8 cellular contexts compared by ENCODE assay signal in genomic region chr1:220680085-220680687, GRCh38. TPM values are rescaled to one million over a fixed set of nuclear protein-coding genes. Genes with fewer than 3 reads are reported as not detected.
DNase-seq lines count a peak whose midpoint lies in the region; ATAC-seq, FAIRE-seq and TF ChIP-seq lines count a peak whose summit lies in the region.

No MANE protein-coding gene starts in this region.

- TF ChIP-seq RAD21 in A549 (conservative IDR thresholded peaks at IDR 0.05 in 1 of 2, IDR thresholded peaks at IDR 0.05 in 1 of 2), result peak; percentile 70 to 72
- TF ChIP-seq RAD21 in Ishikawa (IDR thresholded peaks at IDR 0.05; ENCODE audit: low read depth), result peak; percentile 71

- H3K27ac ChIP-seq in A549, result no peak overlapping the region
- H3K27ac ChIP-seq in GM23338 (ENCODE audit: low read depth), result no peak overlapping the region

- H3K9me2 ChIP-seq in GM23338 (ENCODE audit: insufficient read depth), result no peaks in the 10 kb centered on the region

- H3K4me1 Mint-ChIP-seq in GM23338 (peaks cover 3% of the 10 kb centered on the region; the same call in 1 of the 3 replicates), nephron (no peaks in the 10 kb centered on the region)

- no peaks in the 10 kb centered on the region for H4K20me1 ChIP-seq in GM23338 (replicated peaks; ENCODE audit: insufficient read depth)

- H3K9me3 ChIP-seq in A549, result no peaks in the 10 kb centered on the region

- no peaks in the 10 kb centered on the region for H3F3A ChIP-seq in GM23338 (replicated peaks; ENCODE audit: low read depth)

- H3K4me2 ChIP-seq in A549 (no peak overlapping the region), GM23338 (no peak overlapping the region)

- no peak overlapping the region for H2AFZ ChIP-seq in GM23338

- TF ChIP-seq EP300 in A549 (IDR thresholded peaks at IDR 0.05) (no peak), Ishikawa (IDR thresholded peaks at IDR 0.05; ENCODE audit: borderline replicate concordance) (no peak)

- no peak for TF ChIP-seq POLR2A in A549 (IDR thresholded peaks at IDR 0.05; ENCODE audit: low read length)
- TF ChIP-seq POLR2A in erythroblast (IDR thresholded peaks at IDR 0.05; ENCODE audit: low read length), result no peak

- H3K36me3 ChIP-seq in GM06990 (ENCODE audit: control insufficient read depth, insufficient read depth, low read length) (no peaks in the 10 kb centered on the region), GM23338 (ENCODE audit: insufficient read depth) (no peaks in the 10 kb centered on the region)

- in situ Hi-C loops in SK-MEL-5 (cut with HindIII; ENCODE audit: low pct_unique_long_range_greater_than_20kb, low sequenced_read_pairs), result no loop called here

- no peak overlapping the region for H3K27ac Mint-ChIP-seq in GM23338
- no peak overlapping the region for H3K27ac Mint-ChIP-seq in nephron

- CTCF ChIA-PET in A549 (lab: Yijun Ruan, JAX), result interaction anchor here (0.6 to 2.8 kb wide), 11 partner anchors 11 to 123 kb away, joined by 3 to 23 read pairs (median 3); no protein-coding TSS in a partner anchor

- H3K4me3 ChIP-seq in A549, result no peak overlapping the region
- no peak overlapping the region for H3K4me3 ChIP-seq in GM06990 (replicated peaks; ENCODE audit: low read depth, low read length)
- H3K4me3 ChIP-seq in GM23338, result no peak overlapping the region

- H3K4me1 ChIP-seq in A549 (no peaks in the 10 kb centered on the region; the same call in 2 of the 3 replicates), GM23338 (ENCODE audit: insufficient read depth) (no peaks in the 10 kb centered on the region)

- peak; percentile 51 to 62 for DNase-seq in A549 (ENCODE audit: low read depth in 1 of 2, low spot score in 1 of 2)
- no peak for DNase-seq in GM06990 (ENCODE audit: extremely low read depth, insufficient read length)
- peak; percentile 77 for DNase-seq in GM23338 (ENCODE audit: low spot score)
- DNase-seq in SK-MEL-5 (ENCODE audit: low read depth, low spot score), result peak; percentile 64
- DNase-seq in erythroblast (lab: John Stamatoyannopoulos, UW), result peak; percentile 20 to 43
- DNase-seq in islet precursor cell, result no peak

- H3K27me3 Mint-ChIP-seq in GM23338 (ENCODE audit: insufficient read depth, low read depth, poor library complexity) (no peaks in the 10 kb centered on the region), nephron (ENCODE audit: low read depth) (no peaks in the 10 kb centered on the region)

- ATAC-seq in A549 (peak; percentile 90 to 95), GM23338 (peak; percentile 94)

- WGBS in A549 (ENCODE audit: missing lambda C conversion rate), result 19% methylated on average over 7 of the region's 7 CpGs

- POLR2A ChIA-PET in A549 (lab: Yijun Ruan, JAX), result no interaction called here

- TF ChIP-seq CTCF in A549 (IDR thresholded peaks at IDR 0.05) (peak; percentile 74), GM06990 (IDR thresholded peaks at IDR 0.05; ENCODE audit: insufficient read depth, low read length, poor library complexity, severe bottlenecking) (peak; percentile 69), GM23338 (conservative IDR thresholded peaks at IDR 0.05; ENCODE audit: low read depth in 2 of 2) (peak; percentile 70 to 80), nephron (IDR thresholded peaks at IDR 0.05; ENCODE audit: unreplicated experiment in 3 of 3) (peak; percentile 67 to 77 (median 73))

- H3K9me3 Mint-ChIP-seq in GM23338 (no peaks in the 10 kb centered on the region), nephron (no peaks in the 10 kb centered on the region)

- FAIRE-seq in A549 (lab: Jason Lieb, UNC), result no peak

- no peaks in the 10 kb centered on the region for H3K27me3 ChIP-seq in GM06990 (replicated peaks; ENCODE audit: control insufficient read depth, insufficient read depth, low read length)
- no peaks in the 10 kb centered on the region for H3K27me3 ChIP-seq in GM23338 (ENCODE audit: insufficient read depth)

- H3K4me3 Mint-ChIP-seq in GM23338 (no peak overlapping the region), nephron (no peak overlapping the region)

- no peaks in the 10 kb centered on the region for H3K79me2 ChIP-seq in GM23338 (replicated peaks; ENCODE audit: insufficient read depth)

- no peaks in the 10 kb centered on the region for H3K36me3 Mint-ChIP-seq in GM23338 (ENCODE audit: low read depth)
- no peaks in the 10 kb centered on the region for H3K36me3 Mint-ChIP-seq in nephron (ENCODE audit: low read depth)

TF ChIP-seq in A549, 52 proteins besides CTCF, POLR2A, EP300 and RAD21:
- no peak for TF ChIP-seq POLR2AphosphoS2 (conservative IDR thresholded peaks at IDR 0.05; ENCODE audit: low read length)
- peak; percentile 69 for TF ChIP-seq SMC3 (IDR thresholded peaks at IDR 0.05)
TF ChIP-seq in A549: peak in this region for 1.

TF ChIP-seq in GM23338, 12 proteins besides CTCF, POLR2A, EP300 and RAD21 (continues in another document):
- no peak for TF ChIP-seq ZNF331 (CRISPR knock-in tag; IDR thresholded peaks at IDR 0.05; ENCODE audit: low read depth)
- TF ChIP-seq ZNF114 (CRISPR knock-in tag; IDR thresholded peaks at IDR 0.05), result no peak
- TF ChIP-seq ETS1 (IDR thresholded peaks at IDR 0.05), result no peak

TF ChIP-seq in Ishikawa, 13 proteins besides CTCF, POLR2A, EP300 and RAD21:
- TF ChIP-seq TEAD4 (IDR thresholded peaks at IDR 0.05) (no peak), USF1 (IDR thresholded peaks at IDR 0.05) (no peak), CREB1 (IDR thresholded peaks at IDR 0.05; ENCODE audit: low read depth) (no peak), YY1 (IDR thresholded peaks at IDR 0.05; ENCODE audit: low read depth) (no peak), REST (IDR thresholded peaks at IDR 0.05; ENCODE audit: low read depth) (no peak), NFIC (IDR thresholded peaks at IDR 0.05) (no peak), TAF1 (IDR thresholded peaks at IDR 0.05; ENCODE audit: low read depth) (no peak), EGR1 (IDR thresholded peaks at IDR 0.05) (no peak), CEBPB (IDR thresholded peaks at IDR 0.05) (no peak), FOXM1 (IDR thresholded peaks at IDR 0.05; ENCODE audit: borderline replicate concordance, low read depth) (no peak), TCF12 (IDR thresholded peaks at IDR 0.05; ENCODE audit: low read depth) (no peak)

RNA-seq across cellular contexts. Expression of gene C1orf115, which starts 10.0 kb away (rescaled TPM):
- polyA plus RNA-seq in A549 (2011; rRNA removed) (6.4 and 6.9 TPM in 2 replicates), A549 (2017; fragmentation: RNase III; extraction: RNeasy Plus Mini Kit Qiagen cat#74134 plus additional on column Dnase treatment) (6.8 to 8.9 TPM (median 7.5 TPM) in 3 replicates), GM23338 (2016; fragmentation: Nextera tagmentation; extraction: Ambion mirVana) (2.5 and 2.9 TPM in 2 replicates)
- polyA plus RNA-seq in A549 (2012; cell fraction: cytosol; rRNA removed), result 3.7 and 4.8 TPM in 2 replicates
- 1.9 and 2.6 TPM in 2 replicates for polyA plus RNA-seq in A549 (2012; cell fraction: nucleus; rRNA removed)
- polyA minus RNA-seq in A549 (2011; rRNA and poly(A)+ RNA removed), result 3.7 and 4.7 TPM in 2 replicates
- 6.0 and 6.1 TPM in 2 replicates for total RNA-seq in GM23338 (2014; rRNA removed; shearing (Covaris generic))
- total RNA-seq in SK-MEL-5 (2014; rRNA removed; shearing (Covaris generic)), result 10.3 and 11.8 TPM in 2 replicates
- polyA plus RNA-seq in SK-MEL-5 (2015; cell fraction: cytosol; rRNA removed), result 10.6 and 13.1 TPM in 2 replicates
- polyA plus RNA-seq in SK-MEL-5 (2015; cell fraction: nucleus; rRNA removed), result 1.9 and 3.2 TPM in 2 replicates

Comparison
In these comparisons a context has a peak if more than half of its experiments do, and no peak if none do; other contexts are left out.
1. DNase-seq: peak in A549 (2 of 2), GM23338 (single experiment), SK-MEL-5 (single experiment) and erythroblast (2 of 2); none in GM06990 (single experiment) and islet precursor cell (single experiment).
2. Peak in every context shown above with its lines, with median percentiles within 50 percentile points of each other: CTCF ChIP-seq.